In the genomic region with DNA sequence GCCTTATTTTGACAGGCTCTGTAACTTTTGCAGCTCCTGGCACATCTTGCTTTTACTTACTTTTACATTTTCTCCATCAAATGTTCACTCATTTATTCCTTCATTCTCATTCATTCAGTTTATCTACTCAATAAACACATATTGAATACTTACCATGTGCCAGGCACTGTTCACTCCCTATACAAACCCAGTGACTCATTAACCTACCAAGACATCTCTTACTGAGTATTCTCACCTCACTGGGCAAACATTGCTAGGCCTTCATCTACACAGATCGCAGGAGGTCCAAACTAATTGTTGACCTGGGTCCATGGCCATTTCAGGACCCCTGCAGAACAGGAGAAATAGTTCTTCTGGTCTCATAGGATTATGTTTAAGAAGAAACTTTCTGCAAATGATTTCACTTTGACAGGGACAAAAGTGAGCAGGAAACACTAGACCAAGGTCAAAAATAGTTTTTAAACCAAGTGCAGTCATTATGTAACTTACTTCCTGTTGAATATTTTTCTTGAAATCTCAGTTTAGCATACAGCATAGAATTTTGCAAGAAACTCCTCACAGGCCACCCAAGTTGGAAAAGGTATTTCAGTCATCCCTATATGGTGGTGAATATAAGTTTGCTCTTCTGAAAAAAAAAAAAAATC, we compare ENCODE assay signal across 14 cellular contexts. TPM values are rescaled to one million over a fixed set of nuclear protein-coding genes. Genes with fewer than 3 reads are reported as not detected.
DNase-seq lines count a peak whose midpoint lies in the region; ATAC-seq and TF ChIP-seq lines count a peak whose summit lies in the region.
"Had no signal": no experiment of that assay in that cellular context is flagged by ENCODE, and none has a peak within 500 bp of the region (broad histone marks: within the 10 kb centered on the region; RNA-seq: fewer than 3 reads in every experiment).

No MANE protein-coding gene starts in this region.

- DNase-seq in CD4-positive, alpha-beta T cell = no peak
- no peak for DNase-seq in NCI-H1930 (lab: John Stamatoyannopoulos, UW)
- DNase-seq in stimulated activated CD4-positive, alpha-beta T cell treated with anti-CD3 and anti-CD28 coated beads, Interleukin-4, amount 100 ng/mL, for 24 hours = no peak
- DNase-seq: NCI-H187 treated with DMSO at 0.1 percent for 48 hours; NCI-H748 treated with DMSO at 0.1 percent for 48 hours; psoas muscle; stimulated activated CD4-positive, alpha-beta T cell treated with anti-CD3 and anti-CD28 coated beads, Interleukin-1b, Interleukin-23, amount 100 ng/mL, for 48 hours had no signal

- POLR2A ChIA-PET in CD4-positive, alpha-beta T cell (lab: Charles Lee) = no interaction called here

- CTCF ChIA-PET in CD4-positive, alpha-beta T cell (lab: Charles Lee) = no interaction called here

- H3K27ac Mint-ChIP-seq in CD4-positive, alpha-beta T cell = peak overlapping the region; percentile 67
- no peak overlapping the region for H3K27ac Mint-ChIP-seq in activated T-helper 17 cell treated with anti-CD3 and anti-CD28 coated beads, Interleukin-2, amount 50 U/mL, for 72 hours

- H3K27me3 ChIP-seq in CD4-positive, alpha-beta T cell (ENCODE audit: control insufficient read depth, insufficient read depth, low read length) = no peaks in the 10 kb centered on the region

- peaks cover 3% of the 10 kb centered on the region for H3K27me3 Mint-ChIP-seq in CD4-positive, alpha-beta T cell
- H3K27me3 Mint-ChIP-seq in activated T-helper 17 cell treated with anti-CD3 and anti-CD28 coated beads, Interleukin-2, amount 50 U/mL, for 72 hours = no peaks in the 10 kb centered on the region

- ATAC-seq in CD4-positive, alpha-beta T cell (ENCODE audit: poor library complexity) = no peak
- ATAC-seq in GM18861 (IDR thresholded peaks at IDR 0.05; ENCODE audit: unreplicated experiment) = peak; percentile 87
- ATAC-seq in HG03103 (IDR thresholded peaks at IDR 0.05; ENCODE audit: low read depth, unreplicated experiment) = peak; percentile 71
- peak; percentile 75 for ATAC-seq in activated T-helper 17 cell treated with anti-CD3 and anti-CD28 coated beads, Interleukin-2, amount 50 U/mL, for 72 hours (replicated peaks)
- no peak for ATAC-seq in HG02588 (IDR thresholded peaks at IDR 0.05; ENCODE audit: unreplicated experiment)
- no peak for ATAC-seq in GM21786 (IDR thresholded peaks at IDR 0.05; ENCODE audit: unreplicated experiment)
- ATAC-seq: esophagus mucosa, psoas muscle had no signal

- no peaks in the 10 kb centered on the region for H3K9me3 ChIP-seq in CD4-positive, alpha-beta T cell (ENCODE audit: control insufficient read depth, low read length)
- H3K9me3 ChIP-seq: psoas muscle had no signal

- intact Hi-C loops in CD4-positive, alpha-beta T cell (cut with DNase I, micrococcal nuclease) = no loop called here

- no peak overlapping the region for H3K4me3 Mint-ChIP-seq in CD4-positive, alpha-beta T cell
- no peak overlapping the region for H3K4me3 Mint-ChIP-seq in activated T-helper 17 cell treated with anti-CD3 and anti-CD28 coated beads, Interleukin-2, amount 50 U/mL, for 72 hours

- H3K27ac ChIP-seq in CD4-positive, alpha-beta T cell (ENCODE audit: low read depth, low read length) = no peak overlapping the region
- H3K27ac ChIP-seq: C4-2B, psoas muscle had no signal

- no peak for TF ChIP-seq CTCF in CD4-positive, alpha-beta T cell (IDR thresholded peaks at IDR 0.05)

- H3K4me1 Mint-ChIP-seq in CD4-positive, alpha-beta T cell (ENCODE audit: low read depth) = peaks cover 17% of the 10 kb centered on the region
- H3K4me1 Mint-ChIP-seq in activated T-helper 17 cell treated with anti-CD3 and anti-CD28 coated beads, Interleukin-2, amount 50 U/mL, for 72 hours = peaks cover 5% of the 10 kb centered on the region

- H3K9me3 Mint-ChIP-seq in CD4-positive, alpha-beta T cell = no peaks in the 10 kb centered on the region
- no peaks in the 10 kb centered on the region for H3K9me3 Mint-ChIP-seq in activated T-helper 17 cell treated with anti-CD3 and anti-CD28 coated beads, Interleukin-2, amount 50 U/mL, for 72 hours

- H3K36me3 Mint-ChIP-seq in CD4-positive, alpha-beta T cell (ENCODE audit: low read depth) = no peaks in the 10 kb centered on the region
- H3K36me3 Mint-ChIP-seq in activated T-helper 17 cell treated with anti-CD3 and anti-CD28 coated beads, Interleukin-2, amount 50 U/mL, for 72 hours (ENCODE audit: low read depth) = peaks cover 8% of the 10 kb centered on the region

RNA-seq across cellular contexts. Expression of a gene that starts 17.6 kb away (rescaled TPM):
- not detected for total RNA-seq in CD4-positive, alpha-beta T cell
- total RNA-seq in activated T-helper 17 cell treated with anti-CD3 and anti-CD28 coated beads, Interleukin-2, amount 50 U/mL, for 72 hours = 10 to 100 TPM; 14.7 to 27.5 TPM

Comparison
In these comparisons a context has a peak if more than half of its experiments do, and no peak if none do; other contexts are left out.
1. ATAC-seq: peak in GM18861 (single experiment), HG03103 (single experiment) and activated T-helper 17 cell treated with anti-CD3 and anti-CD28 coated beads, Interleukin-2, amount 50 U/mL, for 72 hours (single experiment); none in CD4-positive, alpha-beta T cell (single experiment), HG02588 (single experiment) and GM21786 (single experiment).
2. RNA of a gene that starts 17.6 kb away (total RNA-seq): 14.7 to 27.5 TPM in activated T-helper 17 cell treated with anti-CD3 and anti-CD28 coated beads, Interleukin-2, amount 50 U/mL, for 72 hours; not detected in CD4-positive, alpha-beta T cell; every median in the first group is over 10 times any median in the second.